In the genomic region with DNA sequence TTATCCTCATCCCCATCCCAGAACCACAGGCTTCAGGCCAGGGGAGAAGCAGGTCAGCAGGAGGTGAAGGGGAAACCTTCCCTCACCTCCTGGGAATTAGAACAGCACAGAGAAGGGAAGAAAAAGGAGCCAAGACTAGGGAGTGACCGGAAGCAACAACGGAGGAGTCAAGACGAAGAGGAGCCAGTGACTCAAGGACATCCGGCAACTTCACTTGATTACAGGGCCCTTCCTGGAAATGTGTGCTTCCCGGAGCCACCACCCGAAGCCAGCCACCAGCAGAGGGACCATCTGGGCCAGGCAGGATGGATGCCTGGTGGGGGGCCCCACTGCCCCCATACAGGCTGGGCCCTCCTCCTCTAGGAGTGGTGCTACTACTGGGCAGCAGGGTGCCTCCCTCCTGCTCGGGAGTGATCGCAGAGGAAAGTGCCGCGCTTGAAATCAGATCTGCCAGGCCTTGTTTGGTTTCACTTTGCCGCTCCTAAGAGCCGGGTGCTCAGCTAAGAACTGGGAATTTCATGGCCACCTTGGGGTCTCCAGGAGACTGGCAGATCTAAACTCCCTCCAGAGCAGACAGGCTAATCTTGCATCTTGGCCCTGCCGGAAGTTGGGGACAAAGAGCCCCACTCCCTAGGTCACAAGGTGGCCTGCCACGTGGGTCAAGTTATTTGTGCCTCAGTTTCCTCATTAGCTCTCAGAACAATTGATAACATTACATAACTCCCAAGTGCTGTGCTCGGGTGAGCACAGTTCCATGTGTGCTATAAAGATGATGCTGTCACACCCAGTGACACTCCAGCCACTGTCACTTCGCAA, we compare ENCODE assay signal across 9 cellular contexts. TPM values are rescaled to one million over a fixed set of nuclear protein-coding genes. Genes with fewer than 3 reads are reported as not detected.
DNase-seq lines count a peak whose midpoint lies in the region; ATAC-seq and TF ChIP-seq lines count a peak whose summit lies in the region.
"Had no signal": no experiment of that assay in that cellular context is flagged by ENCODE, and none has a peak within 500 bp of the region (broad histone marks: within the 10 kb centered on the region; RNA-seq: fewer than 3 reads in every experiment).

No MANE protein-coding gene starts in this region.

- TF ChIP-seq CTCF in C4-2B (conservative IDR thresholded peaks at IDR 0.05) (no peak), right atrium auricular region (IDR thresholded peaks at IDR 0.05) (peak in 1 of 2 donors; percentile 53)

- H3K27me3 ChIP-seq in right atrium auricular region (no peaks in the 10 kb centered on the region), skeletal muscle satellite cell (ENCODE audit: control insufficient read depth, insufficient read depth, low read length) (no peaks in the 10 kb centered on the region)
- H3K27me3 ChIP-seq in CD4-positive, alpha-beta memory T cell (ENCODE audit: insufficient read depth, low read length): no peaks in the 10 kb centered on the region

- H3K4me3 ChIP-seq in right atrium auricular region (peak overlapping the region; percentile 25 to 39), skeletal muscle satellite cell (ENCODE audit: low read length) (peak overlapping the region; percentile 68)
- no peak overlapping the region for H3K4me3 ChIP-seq in CD4-positive, alpha-beta memory T cell (ENCODE audit: low read length in 2 of 2)

- ATAC-seq in HG03097 (IDR thresholded peaks at IDR 0.05; ENCODE audit: low FRiP score, unreplicated experiment) (no peak), HG02840 (IDR thresholded peaks at IDR 0.05; ENCODE audit: low FRiP score, unreplicated experiment) (no peak)

- H3K27ac Mint-ChIP-seq in CD4-positive, alpha-beta memory T cell: no peak overlapping the region
- H3K27ac Mint-ChIP-seq: memory B cell had no signal

- H3K9me3 Mint-ChIP-seq in CD4-positive, alpha-beta memory T cell: no peaks in the 10 kb centered on the region
- H3K9me3 Mint-ChIP-seq: memory B cell had no signal

- H3K36me3 Mint-ChIP-seq in CD4-positive, alpha-beta memory T cell: no peaks in the 10 kb centered on the region
- H3K36me3 Mint-ChIP-seq: memory B cell had no signal

- DNase-seq in M059J (ENCODE audit: low read depth): peak; percentile 70
- DNase-seq in amniotic epithelial cell (ENCODE audit: low read depth): peak; percentile 83
- peak; percentile 91 for DNase-seq in right atrium auricular region (ENCODE audit: low spot score)
- no peak for DNase-seq in CD4-positive, alpha-beta memory T cell

- H3K4me1 ChIP-seq in right atrium auricular region (peaks cover 0 to 89% of the 10 kb centered on the region in 2 donors), skeletal muscle satellite cell (ENCODE audit: control insufficient read depth, insufficient read depth, low read length) (peaks cover 69% of the 10 kb centered on the region)
- H3K4me1 ChIP-seq in CD4-positive, alpha-beta memory T cell (ENCODE audit: insufficient read depth, low read length): peaks cover 5% of the 10 kb centered on the region

- H3K9me3 ChIP-seq in right atrium auricular region: no peaks in the 10 kb centered on the region
- H3K9me3 ChIP-seq in skeletal muscle satellite cell (replicated peaks; ENCODE audit: low read length): no peaks in the 10 kb centered on the region
- H3K9me3 ChIP-seq in CD4-positive, alpha-beta memory T cell (ENCODE audit: control insufficient read depth in 1 of 2, low read length in 2 of 2): no peaks in the 10 kb centered on the region

- peaks cover 0 to 3% of the 10 kb centered on the region in 2 donors for H3K27me3 Mint-ChIP-seq in CD4-positive, alpha-beta memory T cell

- POLR2A ChIA-PET in CD4-positive, alpha-beta memory T cell (lab: Charles Lee; ENCODE audit: partially characterized antibody): no interaction called here

- CTCF ChIA-PET in CD4-positive, alpha-beta memory T cell (lab: Charles Lee; ENCODE audit: partially characterized antibody): no interaction called here

- peak overlapping the region; percentile 99 for H3K27ac ChIP-seq in C4-2B
- H3K27ac ChIP-seq in right atrium auricular region: peak overlapping the region; percentile 98 to 99
- no peak overlapping the region for H3K27ac ChIP-seq in CD4-positive, alpha-beta memory T cell (ENCODE audit: low read depth, low read length)

- H3K4me1 Mint-ChIP-seq in CD4-positive, alpha-beta memory T cell: peaks cover 2 to 11% (median 5%) of the 10 kb centered on the region in 4 donors

- peak overlapping the region in 4 of 8 donors; percentile 13 to 73 (median 67) for H3K4me3 Mint-ChIP-seq in CD4-positive, alpha-beta memory T cell
- H3K4me3 Mint-ChIP-seq: memory B cell had no signal

- peak overlapping the region; percentile 88 for H3K9ac ChIP-seq in skeletal muscle satellite cell (ENCODE audit: low read depth, low read length)

- H3K4me2 ChIP-seq in skeletal muscle satellite cell (ENCODE audit: low read length): peak overlapping the region; percentile 90

- H3K36me3 ChIP-seq in right atrium auricular region (no peaks in the 10 kb centered on the region), skeletal muscle satellite cell (ENCODE audit: insufficient read depth, low read length) (peaks cover 4% of the 10 kb centered on the region)
- no peaks in the 10 kb centered on the region for H3K36me3 ChIP-seq in CD4-positive, alpha-beta memory T cell (ENCODE audit: insufficient read depth, low read length)

- intact Hi-C loops in CD4-positive, alpha-beta memory T cell (cut with micrococcal nuclease): no loop called here

RNA-seq across cellular contexts. Expression of a gene that starts 6.6 kb away (rescaled TPM):
- total RNA-seq in M059J (2014; rRNA removed; shearing (Covaris generic)): 12.7 and 16.6 TPM in 2 replicates
- total RNA-seq in right atrium auricular region: 10 to 100 TPM; 35.4 to 56.0 TPM
- 36.2 and 40.2 TPM in 2 replicates for total RNA-seq in skeletal muscle satellite cell (2012; rRNA removed)
- 1 to 10 TPM; 1.1 to 1.4 TPM for total RNA-seq in CD4-positive, alpha-beta memory T cell
- polyA plus RNA-seq in CD4-positive, alpha-beta memory T cell: under 1 TPM; 0.37 to 0.92 TPM

RNA-seq across cellular contexts. Expression of a gene that starts 43.5 kb away (rescaled TPM):
- total RNA-seq in M059J (2014; rRNA removed; shearing (Covaris generic)): not detected in 2 replicates
- not detected for total RNA-seq in right atrium auricular region
- total RNA-seq in skeletal muscle satellite cell (2012; rRNA removed): 0.25 TPM in 1 of 2 replicates, not detected in the other
- total RNA-seq in CD4-positive, alpha-beta memory T cell: not detected
- polyA plus RNA-seq in CD4-positive, alpha-beta memory T cell: not detected

Comparison
In these comparisons a context has a peak if more than half of its experiments do, and no peak if none do; other contexts are left out.
1. DNase-seq: peak in M059J (single experiment), amniotic epithelial cell (single experiment) and right atrium auricular region (single experiment); none in CD4-positive, alpha-beta memory T cell (0 of 5).
2. H3K4me3 ChIP-seq: peak in right atrium auricular region (2 of 2) and skeletal muscle satellite cell (single experiment); none in CD4-positive, alpha-beta memory T cell (0 of 2).